ENCODE assay signal across 24 cellular contexts in the genomic region with DNA sequence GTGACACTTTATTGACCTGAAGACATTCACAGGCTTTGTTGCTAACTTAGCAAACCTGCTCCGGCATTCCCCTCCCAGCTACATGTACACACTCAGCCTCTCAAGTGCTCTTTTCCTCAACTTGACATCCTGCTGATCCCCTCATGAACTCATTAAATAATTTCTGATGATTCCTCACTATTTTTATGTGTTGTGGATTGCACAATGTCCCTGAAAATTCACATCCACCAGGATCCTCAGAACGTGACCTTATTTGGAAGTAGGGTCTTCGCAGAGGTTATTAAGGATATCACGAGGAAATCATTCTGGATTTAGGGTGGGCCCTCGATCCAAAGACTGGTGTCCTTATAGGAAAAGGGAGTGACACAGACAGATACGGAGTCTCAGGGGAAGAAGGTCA.
"Had no signal": no experiment of that assay in that cellular context is flagged by ENCODE, and none has a peak within 500 bp of the region (broad histone marks: within the 10 kb centered on the region; RNA-seq: fewer than 3 reads in every experiment).

No MANE protein-coding gene starts in this region.

- H3K27ac Mint-ChIP-seq: effector memory CD8-positive, alpha-beta T cell; immature natural killer cell; nephron progenitor cell had no signal

- H3K27me3 Mint-ChIP-seq: effector memory CD8-positive, alpha-beta T cell; naive thymus-derived CD8-positive, alpha-beta T cell had no signal

- H3K9me3 ChIP-seq: lower lobe of right lung, ovary, psoas muscle, spleen, stomach, thyroid gland, vagina had no signal

- DNase-seq: cortex of kidney; effector memory CD8-positive, alpha-beta T cell; hypothalamus; immature natural killer cell; islet precursor cell; kidney glomerular epithelial cell; left colon; left ventricle myocardium superior; lower lobe of right lung; naive thymus-derived CD8-positive, alpha-beta T cell; nephron progenitor cell; occipital lobe; ovary; posterior cingulate gyrus; psoas muscle; right cardiac atrium; spleen; stimulated activated CD4-positive, alpha-beta T cell treated with anti-CD3 and anti-CD28 coated beads, Interleukin-4, amount 100 ng/mL, for 4 hours; stimulated activated naive CD4-positive, alpha-beta T cell; stomach; thyroid gland; trophoblast cell had no signal

- ATAC-seq: effector memory CD8-positive, alpha-beta T cell; left colon; left ventricle myocardium superior; naive thymus-derived CD8-positive, alpha-beta T cell; psoas muscle; right cardiac atrium had no signal

- H3K36me3 Mint-ChIP-seq: immature natural killer cell; naive thymus-derived CD8-positive, alpha-beta T cell had no signal

- H3K36me3 ChIP-seq: lower lobe of right lung, ovary, spleen, stomach, thyroid gland, vagina had no signal

- H3K4me1 Mint-ChIP-seq: immature natural killer cell had no signal

- H3K27ac ChIP-seq: lower lobe of right lung, ovary, psoas muscle, skin epidermis, spleen, stomach, thyroid gland, vagina had no signal

- H3K4me3 ChIP-seq: lower lobe of right lung, ovary, psoas muscle, skin epidermis, spleen, stomach, thyroid gland, vagina had no signal

- H3K9me3 Mint-ChIP-seq: effector memory CD8-positive, alpha-beta T cell; immature natural killer cell; naive thymus-derived CD8-positive, alpha-beta T cell; nephron progenitor cell had no signal

- H3K4me3 Mint-ChIP-seq: effector memory CD8-positive, alpha-beta T cell; immature natural killer cell; naive thymus-derived CD8-positive, alpha-beta T cell; nephron progenitor cell had no signal
